ENCODE assay signal across 13 cellular contexts in the genomic region with DNA sequence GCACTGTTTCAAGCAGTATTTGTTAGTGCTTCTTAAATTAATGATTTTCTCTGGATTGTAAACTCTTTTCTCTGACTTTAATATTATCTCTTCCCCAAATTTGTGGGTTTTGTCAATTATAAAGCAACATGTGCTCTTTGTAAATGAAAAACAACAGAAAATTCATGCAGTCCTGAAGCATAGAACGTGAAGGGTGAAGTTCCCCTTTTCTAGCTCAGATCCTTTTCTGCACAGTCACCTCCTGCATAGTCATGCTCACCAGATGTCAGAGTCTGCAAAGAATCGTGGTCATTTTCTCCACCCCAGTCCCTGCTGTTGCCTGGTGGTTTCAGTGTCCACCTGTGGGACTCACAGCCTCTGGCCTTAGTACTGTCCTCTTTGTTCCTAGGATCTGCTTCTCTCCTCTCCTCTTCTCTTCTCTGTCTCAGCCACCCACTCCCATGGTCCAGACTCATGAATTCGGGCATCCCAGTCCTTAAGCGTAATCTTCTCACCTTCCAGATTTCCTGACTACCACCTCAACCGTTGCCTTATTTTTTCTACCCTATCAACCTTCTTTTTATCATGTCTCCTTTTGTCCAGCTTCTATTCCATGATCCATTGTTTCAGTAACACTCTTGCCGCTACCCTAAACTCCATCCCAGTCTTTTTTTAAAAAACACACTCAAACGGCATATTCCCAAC.
DNase-seq lines count a peak whose midpoint lies in the region; ATAC-seq and TF ChIP-seq lines count a peak whose summit lies in the region.
"Had no signal": no experiment of that assay in that cellular context is flagged by ENCODE, and none has a peak within 500 bp of the region (broad histone marks: within the 10 kb centered on the region; RNA-seq: fewer than 3 reads in every experiment).

No MANE protein-coding gene starts in this region.

- peak overlapping the region; percentile 82 to 94 (median 93) for H3K27ac Mint-ChIP-seq in CD14-positive monocyte
- peak overlapping the region in 1 of 2 donors; percentile 10 for H3K27ac Mint-ChIP-seq in stimulated activated naive CD8-positive, alpha-beta T cell treated with anti-CD3 and anti-CD28 coated beads, Interleukin-15, amount 100 ng/mL, for 72 hours
- H3K27ac Mint-ChIP-seq: nephron progenitor cell had no signal

- H3K4me3 Mint-ChIP-seq in CD14-positive monocyte, result peak overlapping the region; percentile 69 to 76
- no peak overlapping the region for H3K4me3 Mint-ChIP-seq in stimulated activated naive CD8-positive, alpha-beta T cell treated with anti-CD3 and anti-CD28 coated beads, Interleukin-15, amount 100 ng/mL, for 72 hours
- H3K4me3 Mint-ChIP-seq: activated T-helper 1 cell treated with anti-CD3 and anti-CD28 coated beads, Interleukin-12 subunit alpha, Interleukin-12 subunit beta, Interleukin-2, Interleukin-4 antibody, amounts not matched to agents 30 ng/mL and 10 ng/mL and 1 ng/mL, durations not matched to agents 14 hours and 24 hours and 36 hours; nephron progenitor cell had no signal

- peaks cover 61 to 66% of the 10 kb centered on the region in 2 donors for H3K36me3 Mint-ChIP-seq in CD14-positive monocyte

- no peak for TF ChIP-seq CTCF in CD14-positive monocyte (IDR thresholded peaks at IDR 0.05)
- no peak for TF ChIP-seq CTCF in fibroblast of the aortic adventitia (IDR thresholded peaks at IDR 0.05; ENCODE audit: insufficient read depth, low read length)

- H3K4me1 Mint-ChIP-seq in CD14-positive monocyte, result peaks cover 42% of the 10 kb centered on the region
- no peaks in the 10 kb centered on the region for H3K4me1 Mint-ChIP-seq in stimulated activated naive CD8-positive, alpha-beta T cell treated with anti-CD3 and anti-CD28 coated beads, Interleukin-15, amount 100 ng/mL, for 72 hours
- H3K4me1 Mint-ChIP-seq: nephron progenitor cell had no signal

- no peaks in the 10 kb centered on the region for H3K9me3 Mint-ChIP-seq in CD14-positive monocyte
- H3K9me3 Mint-ChIP-seq in stimulated activated naive CD8-positive, alpha-beta T cell treated with anti-CD3 and anti-CD28 coated beads, Interleukin-15, amount 100 ng/mL, for 72 hours, result no peaks in the 10 kb centered on the region
- H3K9me3 Mint-ChIP-seq: activated T-helper 1 cell treated with anti-CD3 and anti-CD28 coated beads, Interleukin-12 subunit alpha, Interleukin-12 subunit beta, Interleukin-2, Interleukin-4 antibody, amounts not matched to agents 30 ng/mL and 10 ng/mL and 1 ng/mL, durations not matched to agents 14 hours and 24 hours and 36 hours; nephron progenitor cell had no signal

- peak; percentile 72 for DNase-seq in CD14-positive monocyte (ENCODE audit: low spot score)
- peak; percentile 92 for DNase-seq in NOMO-1 treated with DMSO at 0.1 percent for 48 hours (lab: John Stamatoyannopoulos, UW; ENCODE audit: unreplicated experiment)
- DNase-seq in fibroblast of the aortic adventitia (ENCODE audit: low read depth), result peak; percentile 22
- DNase-seq in NCI-H1105 (lab: John Stamatoyannopoulos, UW), result no peak
- DNase-seq in stimulated activated naive CD8-positive, alpha-beta T cell treated with anti-CD3 and anti-CD28 coated beads, Interleukin-15, amount 100 ng/mL, for 72 hours, result no peak
- DNase-seq: hippocampal formation; nephron progenitor cell; stimulated activated CD4-positive, alpha-beta T cell treated with anti-CD3 and anti-CD28 coated beads, Interleukin-2, amount 100 ng/mL, for 24 hours; tibial artery had no signal

- intact Hi-C loops in CD14-positive monocyte (cut with micrococcal nuclease), result no loop called here

- ATAC-seq in HG02610 (IDR thresholded peaks at IDR 0.05; ENCODE audit: unreplicated experiment) (peak; percentile 74), GM21360 (IDR thresholded peaks at IDR 0.05; ENCODE audit: unreplicated experiment) (no peak), GM21515 (IDR thresholded peaks at IDR 0.05; ENCODE audit: unreplicated experiment) (no peak)
- ATAC-seq in stimulated activated naive CD8-positive, alpha-beta T cell treated with anti-CD3 and anti-CD28 coated beads, Interleukin-15, amount 100 ng/mL, for 72 hours, result no peak

- no peaks in the 10 kb centered on the region for H3K27me3 Mint-ChIP-seq in CD14-positive monocyte (ENCODE audit: low read depth in 3 of 3)
- H3K27me3 Mint-ChIP-seq in stimulated activated naive CD8-positive, alpha-beta T cell treated with anti-CD3 and anti-CD28 coated beads, Interleukin-15, amount 100 ng/mL, for 72 hours, result no peaks in the 10 kb centered on the region

- H3K4me3 ChIP-seq in fibroblast of the aortic adventitia (ENCODE audit: low read depth, low read length), result no peak overlapping the region
- H3K4me3 ChIP-seq: tibial artery had no signal

Comparison
In these comparisons a context has a peak if more than half of its experiments do, and no peak if none do; other contexts are left out.
1. DNase-seq: peak in CD14-positive monocyte (single experiment), NOMO-1 treated with DMSO at 0.1 percent for 48 hours (single experiment) and fibroblast of the aortic adventitia (single experiment); none in NCI-H1105 (single experiment) and stimulated activated naive CD8-positive, alpha-beta T cell treated with anti-CD3 and anti-CD28 coated beads, Interleukin-15, amount 100 ng/mL, for 72 hours (0 of 2).
2. H3K4me3 Mint-ChIP-seq: peak in CD14-positive monocyte (2 of 2); none in stimulated activated naive CD8-positive, alpha-beta T cell treated with anti-CD3 and anti-CD28 coated beads, Interleukin-15, amount 100 ng/mL, for 72 hours (0 of 2).